8 cellular contexts compared by ENCODE assay signal in genomic region chr1:240611228-240611618, GRCh38. TPM values are rescaled to one million over a fixed set of nuclear protein-coding genes. Genes with fewer than 3 reads are reported as not detected.
DNase-seq lines count a peak whose midpoint lies in the region; ATAC-seq and TF ChIP-seq lines count a peak whose summit lies in the region.

No MANE protein-coding gene starts in this region.

- WGBS in sigmoid colon, 2 donors: 3 to 15% methylated on average over 12 of the region's 12 CpGs

- no peak for ATAC-seq in T-cell (replicated peaks in 1 of 4)

- CTCF ChIA-PET in T-cell (lab: Charles Lee): no interaction called here

- H3K36me3 Mint-ChIP-seq in T-cell: no peaks in the 10 kb centered on the region

- no peak for TF ChIP-seq EP300 in sigmoid colon (IDR thresholded peaks at IDR 0.05)

- peaks cover 15 to 32% of the 10 kb centered on the region in 2 donors for H3K27me3 Mint-ChIP-seq in T-cell

- H3K27me3 ChIP-seq in sigmoid colon: no peaks in the 10 kb centered on the region

- DNase-seq in GM12865 (ENCODE audit: low read depth) (no peak), T-cell (peak in 1 of 34 experiments; percentile 1), foreskin fibroblast (no peak), sigmoid colon (no peak), DMS153 treated with DMSO at 0.1 percent for 48 hours (lab: John Stamatoyannopoulos, UW; ENCODE audit: unreplicated experiment) (no peak), NCI-H510A (lab: John Stamatoyannopoulos, UW) (no peak), AG08396 (ENCODE audit: low spot score) (no peak), middle frontal gyrus (ENCODE audit: extremely low spot score, low spot score) (no peak)

- intact Hi-C loops in sigmoid colon (cut with DNase I): loop anchor here (1.0 to 5.0 kb wide), 2 partner anchors 81 to 420 kb away; no protein-coding TSS in a partner anchor

- H3K36me3 ChIP-seq in sigmoid colon: no peaks in the 10 kb centered on the region

- H3K4me3 ChIP-seq in GM12865 (ENCODE audit: low read depth, low read length) (peak overlapping the region; percentile 56), foreskin fibroblast (ENCODE audit: low read depth in 1 of 2, low read length in 2 of 2) (peak overlapping the region; percentile 80 to 91), sigmoid colon (peak overlapping the region; percentile 54 to 64 (median 58))

- H3K9me3 Mint-ChIP-seq in T-cell: no peaks in the 10 kb centered on the region

- POLR2A ChIA-PET in T-cell (lab: Charles Lee): no interaction called here

- peak overlapping the region; percentile 81 to 88 for H3K27ac Mint-ChIP-seq in T-cell

- peak overlapping the region; percentile 71 to 89 (median 88) for H3K4me3 Mint-ChIP-seq in T-cell

- TF ChIP-seq CTCF in GM12865 (IDR thresholded peaks at IDR 0.05; ENCODE audit: insufficient read depth, low read depth, low read length, missing control alignments) (no peak), foreskin fibroblast (IDR thresholded peaks at IDR 0.05; ENCODE audit: low read depth, low read length) (no peak), sigmoid colon (IDR thresholded peaks at IDR 0.05) (no peak)

- peak overlapping the region; percentile 50 to 77 (median 72) for H3K27ac ChIP-seq in sigmoid colon

- H3K4me1 ChIP-seq in sigmoid colon: peaks cover 0 to 38% (median 17%) of the 10 kb centered on the region in 4 donors

- no peaks in the 10 kb centered on the region for H3K9me3 ChIP-seq in sigmoid colon

- TF ChIP-seq POLR2A in sigmoid colon (IDR thresholded peaks at IDR 0.05): no peak

- H3K4me1 Mint-ChIP-seq in T-cell: peaks cover 22 to 49% (median 42%) of the 10 kb centered on the region in 3 donors

RNA-seq across cellular contexts. Expression of gene GREM2, which starts 0.7 kb away (rescaled TPM):
- total RNA-seq in T-cell: 1 to 10 TPM in 2 of 5 donors, under 1 TPM in 3; 0.23 to 2.9 (median 0.98) TPM
- 10 to 100 TPM in 2 of 4 donors, 1 to 10 TPM in 2; 9.4 to 18.7 (median 13.9) TPM for total RNA-seq in sigmoid colon
- polyA plus RNA-seq in sigmoid colon: 1 to 10 TPM in 2 of 3 donors, under 1 TPM in 1; 0.46 to 3.8 (median 1.2) TPM
